ENCODE assay signal across 1 cellular context in genomic region chr22:16393476-16393875, GRCh38.
DNase-seq lines count a peak whose midpoint lies in the region; ATAC-seq, FAIRE-seq and TF ChIP-seq lines count a peak whose summit lies in the region.
"Not testable (repeated sequence)": the region's sequence is repeated elsewhere in the genome, so short reads cannot be mapped to it uniquely, and the experiment has no call there.

No MANE protein-coding gene starts in this region.

- DNase-seq in K562 (ENCODE audit: extremely low read depth in 1 of 4, low spot score in 3 of 4): not testable (repeated sequence)

- TF ChIP-seq EP300 in K562 (IDR thresholded peaks at IDR 0.05; ENCODE audit: low read length): not testable (repeated sequence)

- H3K4me3 ChIP-seq in K562: not testable (repeated sequence)

- TF ChIP-seq CTCF in K562 (IDR thresholded peaks at IDR 0.05 in 2 of 3, conservative IDR thresholded peaks at IDR 0.05 in 1 of 3; ENCODE audit: insufficient read depth in 2 of 3, low read depth in 1 of 3, low read length in 3 of 3): not testable (repeated sequence)

- not testable (repeated sequence) for BruUV-seq in K562 (replicated peaks; lab: Mats Ljungman, UMichigan)

- not testable (repeated sequence) for TF ChIP-seq POLR2A in K562 (conservative IDR thresholded peaks at IDR 0.05)

- not testable (repeated sequence) for FAIRE-seq in K562 (lab: Jason Lieb, UNC)

- H3K9ac ChIP-seq in K562 (ENCODE audit: insufficient read depth in 1 of 2, low read depth in 2 of 2, low read length in 2 of 2): not testable (repeated sequence)

- H4K20me1 ChIP-seq in K562 (replicated peaks; ENCODE audit: control insufficient read depth, insufficient read depth, low read length): not testable (repeated sequence)

- in situ Hi-C loops in K562 (cut with MboI): not testable (repeated sequence)

- H3K27me3 ChIP-seq in K562 (ENCODE audit: control insufficient read depth in 2 of 2, insufficient read depth in 2 of 2, low read length in 2 of 2): peaks cover 0 to 17% of the 10 kb centered on the region in 2 experiments; a peak in 3 of 5 replicates

- CTCF ChIA-PET in K562 (lab: Yijun Ruan, JAX; ENCODE audit: low intra/inter-chr PET ratio): not testable (repeated sequence)

- WGBS in K562 (ENCODE audit: insufficient coverage, low coverage, missing lambda C conversion rate): 0% methylated on average over 2 of the region's 2 CpGs

- POLR2A ChIA-PET in K562 (lab: Yijun Ruan, JAX): not testable (repeated sequence)

- intact Hi-C loops in K562 (cut with micrococcal nuclease): not testable (repeated sequence)

- not testable (repeated sequence) for H3K4me1 ChIP-seq in K562 (replicated peaks in 1 of 2; ENCODE audit: control insufficient read depth in 2 of 2, insufficient read depth in 2 of 2, low read length in 2 of 2)

- not testable (repeated sequence) for H3K36me3 ChIP-seq in K562 (ENCODE audit: control insufficient read depth, insufficient read depth, low read length)

- not testable (repeated sequence) for H3K79me2 ChIP-seq in K562 (ENCODE audit: control insufficient read depth, insufficient read depth, low read length)

- H2AFZ ChIP-seq in K562 (ENCODE audit: low read depth, low read length): not testable (repeated sequence)

- TF ChIP-seq RAD21 in K562 (CRISPR knock-in tag; conservative IDR thresholded peaks at IDR 0.05 in 1 of 2, IDR thresholded peaks at IDR 0.05 in 1 of 2): not testable (repeated sequence)

- H3K9me3 ChIP-seq in K562 (replicated peaks; ENCODE audit: control insufficient read depth, insufficient read depth, low read depth, low read length): not testable (repeated sequence)

- not testable (repeated sequence) for H3K9me1 ChIP-seq in K562 (ENCODE audit: control insufficient read depth, insufficient read depth, low read length)

- not testable (repeated sequence) for H3K27ac ChIP-seq in K562 (ENCODE audit: extremely low read depth, low read depth, low read length)

- not testable (repeated sequence) for H3K4me2 ChIP-seq in K562 (ENCODE audit: insufficient read depth, low read length)

- not testable (repeated sequence) for ATAC-seq in K562

TF ChIP-seq in K562, 482 proteins besides CTCF, POLR2A, EP300 and RAD21:
- TF ChIP-seq CUX1 (CRISPR knock-in tag; IDR thresholded peaks at IDR 0.05): peak; percentile 100
